Comparison of ENCODE assay signal across 22 cellular contexts in the genomic region with DNA sequence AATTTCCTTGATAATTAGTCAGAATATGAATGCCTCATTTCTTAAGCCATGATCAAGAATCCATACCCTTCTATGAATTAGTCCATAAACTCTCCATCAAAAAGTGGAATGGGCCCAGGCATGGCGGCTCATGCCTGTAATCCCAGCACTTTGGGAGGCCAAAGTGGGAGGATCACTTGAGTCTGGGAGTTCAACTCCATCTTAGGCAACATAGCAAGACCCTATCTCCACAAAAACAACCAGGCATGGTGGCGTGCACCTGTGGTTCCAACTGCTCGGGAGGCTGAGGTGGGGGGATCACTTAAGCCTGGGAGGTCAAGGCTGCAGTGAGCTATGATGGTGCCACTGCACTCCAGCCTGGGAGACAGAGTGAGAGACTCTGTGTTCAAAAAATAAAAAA. TPM values are rescaled to one million over a fixed set of nuclear protein-coding genes. Genes with fewer than 3 reads are reported as not detected.
"Had no signal": no experiment of that assay in that cellular context is flagged by ENCODE, and none has a peak within 500 bp of the region (broad histone marks: within the 10 kb centered on the region; RNA-seq: fewer than 3 reads in every experiment).

No MANE protein-coding gene starts in this region.

- H3K36me3 Mint-ChIP-seq: activated naive CD4-positive, alpha-beta T cell treated with anti-CD3 and anti-CD28 coated beads, Interleukin-2, amount 10 ng/mL, durations not matched to agents 7 days and 5 days; stimulated activated effector memory CD8-positive, alpha-beta T cell treated with anti-CD3 and anti-CD28 coated beads, Interleukin-12 subunit alpha, Interleukin-12 subunit beta, amount 100 ng/mL, for 72 hours; T-cell had no signal

- H3K27me3 ChIP-seq: body of pancreas, cardiac muscle cell, SJCRH30, transverse colon had no signal

- H3K4me3 Mint-ChIP-seq: activated naive CD4-positive, alpha-beta T cell treated with anti-CD3 and anti-CD28 coated beads, Interleukin-2, amount 10 ng/mL, durations not matched to agents 7 days and 5 days; neural crest cell; stimulated activated effector memory CD8-positive, alpha-beta T cell treated with anti-CD3 and anti-CD28 coated beads, Interleukin-12 subunit alpha, Interleukin-12 subunit beta, amount 100 ng/mL, for 72 hours; stimulated activated naive CD8-positive, alpha-beta T cell treated with anti-CD3 and anti-CD28 coated beads, Interleukin-15, amount 100 ng/mL, for 72 hours; T-cell; T-helper 2 cell treated with Interferon-gamma antibody and Interleukin-4, amounts not matched to agents 5 μg/mL and 100 μg/mL, for 36 hours had no signal

- H3K4me1 ChIP-seq: gastroesophageal sphincter, SJCRH30, transverse colon had no signal

- H3K9me3 Mint-ChIP-seq: activated naive CD4-positive, alpha-beta T cell treated with anti-CD3 and anti-CD28 coated beads, Interleukin-2, amount 10 ng/mL, durations not matched to agents 7 days and 5 days; neural crest cell; stimulated activated effector memory CD8-positive, alpha-beta T cell treated with anti-CD3 and anti-CD28 coated beads, Interleukin-12 subunit alpha, Interleukin-12 subunit beta, amount 100 ng/mL, for 72 hours; stimulated activated naive CD8-positive, alpha-beta T cell treated with anti-CD3 and anti-CD28 coated beads, Interleukin-15, amount 100 ng/mL, for 72 hours; T-cell; T-helper 2 cell treated with Interferon-gamma antibody and Interleukin-4, amounts not matched to agents 5 μg/mL and 100 μg/mL, for 36 hours had no signal

- ATAC-seq: body of pancreas; gastroesophageal sphincter; left cardiac atrium; mucosa of descending colon; stimulated activated effector memory CD8-positive, alpha-beta T cell treated with anti-CD3 and anti-CD28 coated beads, Interleukin-12 subunit alpha, Interleukin-12 subunit beta, amount 100 ng/mL, for 72 hours; stimulated activated naive CD8-positive, alpha-beta T cell treated with anti-CD3 and anti-CD28 coated beads, Interleukin-15, amount 100 ng/mL, for 72 hours; T-cell had no signal

- H3K27ac Mint-ChIP-seq: activated naive CD4-positive, alpha-beta T cell treated with anti-CD3 and anti-CD28 coated beads, Interleukin-2, amount 10 ng/mL, durations not matched to agents 7 days and 5 days; progenitor cell of endocrine pancreas; stimulated activated effector memory CD8-positive, alpha-beta T cell treated with anti-CD3 and anti-CD28 coated beads, Interleukin-12 subunit alpha, Interleukin-12 subunit beta, amount 100 ng/mL, for 72 hours; stimulated activated naive CD8-positive, alpha-beta T cell treated with anti-CD3 and anti-CD28 coated beads, Interleukin-15, amount 100 ng/mL, for 72 hours; T-cell; T-helper 2 cell treated with Interferon-gamma antibody and Interleukin-4, amounts not matched to agents 5 μg/mL and 100 μg/mL, for 36 hours had no signal

- H3K4me3 ChIP-seq: body of pancreas, cardiac muscle cell, dorsolateral prefrontal cortex, esophagus squamous epithelium, gastroesophageal sphincter, mucosa of descending colon, SJCRH30, transverse colon had no signal

- H3K4me1 Mint-ChIP-seq: activated naive CD4-positive, alpha-beta T cell treated with anti-CD3 and anti-CD28 coated beads, Interleukin-2, amount 10 ng/mL, durations not matched to agents 7 days and 5 days; neural crest cell; stimulated activated naive CD8-positive, alpha-beta T cell treated with anti-CD3 and anti-CD28 coated beads, Interleukin-15, amount 100 ng/mL, for 72 hours; T-cell had no signal

- H3K9me3 ChIP-seq: body of pancreas, esophagus squamous epithelium, gastroesophageal sphincter, mucosa of descending colon, SJCRH30, transverse colon had no signal

- H3K27ac ChIP-seq: body of pancreas, cardiac muscle cell, dorsolateral prefrontal cortex, esophagus squamous epithelium, gastroesophageal sphincter, SJCRH30, transverse colon, WERI-Rb-1 had no signal

- H3K36me3 ChIP-seq: cardiac muscle cell, esophagus squamous epithelium, gastroesophageal sphincter, SJCRH30, transverse colon, WERI-Rb-1 had no signal

- DNase-seq: activated CD4-positive, alpha-beta T cell treated with anti-CD3 and anti-CD28 coated beads, Interleukin-2, amount 50 U/mL, for 1 hour; activated T-cell treated with anti-CD3 and anti-CD28 coated beads for 4 hours; body of pancreas; dorsolateral prefrontal cortex; esophagus squamous epithelium; left cardiac atrium; mesenchymal stem cell; mucosa of descending colon; retina; SJCRH30; stimulated activated naive CD8-positive, alpha-beta T cell treated with anti-CD3 and anti-CD28 coated beads, Interleukin-15, amount 100 ng/mL, for 72 hours; transverse colon; WERI-Rb-1 had no signal

RNA-seq across cellular contexts. Expression of a gene that starts 52.1 kb away (rescaled TPM):
- total RNA-seq: activated CD8-positive, alpha-beta memory T cell treated with anti-CD3 and anti-CD28 coated beads for 36 hours had no signal
- polyA plus RNA-seq: cardiac muscle cell had no signal
